Comparison of ENCODE assay signal across 1 cellular context in the genomic region with DNA sequence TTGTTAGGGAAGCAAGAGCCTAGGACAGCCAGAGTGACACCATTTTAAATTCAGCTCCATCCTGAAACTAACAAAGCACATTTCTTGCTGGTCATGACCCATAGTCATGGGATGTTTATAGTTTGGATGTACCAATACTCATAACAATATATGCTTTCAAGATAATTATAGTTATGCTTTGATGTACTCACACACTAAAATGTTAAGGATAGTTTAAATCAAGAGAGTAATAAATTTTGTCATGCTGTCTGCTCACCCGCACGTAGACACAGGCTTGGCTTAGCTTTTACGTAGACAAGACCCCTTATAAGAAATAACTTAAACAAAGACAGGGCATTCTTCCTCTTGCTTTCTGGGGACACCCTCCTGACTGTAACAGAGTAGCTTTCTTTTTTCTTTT.
TF ChIP-seq lines count a peak whose summit lies in the region.

No MANE protein-coding gene starts in this region.

TF ChIP-seq in K562, 482 proteins besides CTCF, POLR2A, EP300 and RAD21 (continued from another document):
- TF ChIP-seq BDP1 (IDR thresholded peaks at IDR 0.05; ENCODE audit: insufficient read depth, insufficient read length) (no peak), NR2C1 (IDR thresholded peaks at IDR 0.05) (no peak), NR2C1 (tag; IDR thresholded peaks at IDR 0.05) (0 out of 2 replicates have a peak, but pooled peaks have one; percentile 22), WHSC1 (IDR thresholded peaks at IDR 0.05; ENCODE audit: low read length) (no peak)
- TF ChIP-seq, protein P1, sequence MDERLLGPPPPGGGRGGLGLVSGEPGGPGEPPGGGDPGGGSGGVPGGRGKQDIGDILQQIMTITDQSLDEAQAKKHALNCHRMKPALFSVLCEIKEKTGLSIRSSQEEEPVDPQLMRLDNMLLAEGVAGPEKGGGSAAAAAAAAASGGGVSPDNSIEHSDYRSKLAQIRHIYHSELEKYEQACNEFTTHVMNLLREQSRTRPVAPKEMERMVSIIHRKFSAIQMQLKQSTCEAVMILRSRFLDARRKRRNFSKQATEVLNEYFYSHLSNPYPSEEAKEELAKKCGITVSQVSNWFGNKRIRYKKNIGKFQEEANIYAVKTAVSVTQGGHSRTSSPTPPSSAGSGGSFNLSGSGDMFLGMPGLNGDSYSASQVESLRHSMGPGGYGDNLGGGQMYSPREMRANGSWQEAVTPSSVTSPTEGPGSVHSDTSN (CRISPR knock-in tag; IDR thresholded peaks at IDR 0.05; ENCODE audit: low read depth), result no peak
- TF ChIP-seq, protein P1 (tag; conservative IDR thresholded peaks at IDR 0.05; ENCODE audit: low read depth), result 0 out of 2 replicates have a peak, but pooled peaks have one; percentile 12
TF ChIP-seq in K562: peak in this region for 4.
